Comparison of ENCODE assay signal across 10 cellular contexts in the genomic region with DNA sequence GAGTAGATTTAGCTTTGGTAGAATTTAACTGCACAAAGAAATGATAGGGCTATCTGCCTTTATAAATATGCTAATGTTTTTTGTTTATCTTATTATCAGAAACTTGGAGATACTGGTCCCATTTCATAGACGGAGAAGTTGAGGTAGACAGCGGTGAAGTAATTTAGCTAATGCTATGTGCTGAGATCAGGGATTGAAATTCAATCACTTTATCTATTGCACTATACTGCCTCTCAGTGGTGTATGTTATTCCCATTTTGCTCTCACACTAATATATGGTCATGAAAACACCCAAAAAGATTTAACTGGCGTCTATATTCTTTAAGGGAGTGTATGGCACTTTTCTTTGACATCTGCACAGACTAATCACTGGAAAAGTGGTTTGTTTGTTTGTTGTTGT.
A peak's percentile ranks its signal among the peaks of the same experiment; 100 is the strongest.
DNase-seq lines count a peak whose midpoint lies in the region; ATAC-seq and TF ChIP-seq lines count a peak whose summit lies in the region.
"Had no signal": no experiment of that assay in that cellular context is flagged by ENCODE, and none has a peak within 500 bp of the region (broad histone marks: within the 10 kb centered on the region; RNA-seq: fewer than 3 reads in every experiment).

No MANE protein-coding gene starts in this region.

- WGBS in adrenal gland, 4 donors: 62 to 73% (median 67%) methylated on average over 3 of the region's 3 CpGs

- H3K4me1 ChIP-seq in adrenal gland (replicated peaks in 1 of 2): no peaks in the 10 kb centered on the region

- H3K9me3 ChIP-seq in adrenal gland (replicated peaks in 1 of 3): no peaks in the 10 kb centered on the region

- TF ChIP-seq POLR2A in adrenal gland (IDR thresholded peaks at IDR 0.05): no peak

- peaks cover 7% of the 10 kb centered on the region for H3K27me3 ChIP-seq in adrenal gland

- DNase-seq in HT1080 (ENCODE audit: low read depth) (peak; percentile 56), adrenal gland (no peak), left kidney (ENCODE audit: low read depth, low spot score) (peak; percentile 35), cardiac septum (ENCODE audit: low spot score) (no peak), germinal center (ENCODE audit: low spot score) (no peak), NCI-H226 (no peak)
- DNase-seq: activated CD4-positive, CD25-positive, alpha-beta regulatory T cell treated with anti-CD3 and anti-CD28 coated beads, Interleukin-2, amount 50 U/mL, for 72 hours; cerebellar nuclear complex had no signal

- intact Hi-C loops in adrenal gland (cut with DNase I) (no loop called here), cardiac septum (cut with DNase I) (no loop called here)

- H3K36me3 ChIP-seq in adrenal gland (replicated peaks in 1 of 2): no peaks in the 10 kb centered on the region

- H3K4me3 ChIP-seq in adrenal gland: no peak overlapping the region

- ATAC-seq in HG03432 (IDR thresholded peaks at IDR 0.05; ENCODE audit: unreplicated experiment): no peak

- H3K27ac ChIP-seq in C4-2B: no peak overlapping the region
- no peak overlapping the region for H3K27ac ChIP-seq in adrenal gland

- TF ChIP-seq CTCF in C4-2B (conservative IDR thresholded peaks at IDR 0.05): peak; percentile 74
- peak in 5 of 6 experiments; percentile 17 to 32 (median 30) for TF ChIP-seq CTCF in adrenal gland (IDR thresholded peaks at IDR 0.05)

Comparison
In these comparisons a context has a peak if more than half of its experiments do, and no peak if none do; other contexts are left out.
1. DNase-seq: peak in HT1080 (single experiment) and left kidney (single experiment); none in adrenal gland (0 of 7), cardiac septum (single experiment), germinal center (single experiment) and NCI-H226 (single experiment).